ENCODE assay signal across 8 cellular contexts in genomic region chr13:48094781-48095502, GRCh38. TPM values are rescaled to one million over a fixed set of nuclear protein-coding genes. Genes with fewer than 3 reads are reported as not detected.
DNase-seq lines count a peak whose midpoint lies in the region; ATAC-seq and TF ChIP-seq lines count a peak whose summit lies in the region.

A gene with protein sequence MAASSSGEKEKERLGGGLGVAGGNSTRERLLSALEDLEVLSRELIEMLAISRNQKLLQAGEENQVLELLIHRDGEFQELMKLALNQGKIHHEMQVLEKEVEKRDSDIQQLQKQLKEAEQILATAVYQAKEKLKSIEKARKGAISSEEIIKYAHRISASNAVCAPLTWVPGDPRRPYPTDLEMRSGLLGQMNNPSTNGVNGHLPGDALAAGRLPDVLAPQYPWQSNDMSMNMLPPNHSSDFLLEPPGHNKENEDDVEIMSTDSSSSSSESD (minus strand): TSS chr13:48095104. CDS start chr13:48095078, 26 bp downstream.

- H3K9me3 Mint-ChIP-seq in activated naive CD8-positive, alpha-beta T cell treated with anti-CD3 and anti-CD28 coated beads, Interleukin-2, amount 50 U/mL, for 24 hours = no peaks in the 10 kb centered on the region

- peak; percentile 71 to 89 for TF ChIP-seq POLR2A in tibial nerve (IDR thresholded peaks at IDR 0.05)

- peak within 1 kb of the TSS; percentile 96 for H3K4me2 ChIP-seq in parathyroid adenoma (ENCODE audit: low read length)

- peaks cover 4% of the 10 kb centered on the region for H3K27me3 Mint-ChIP-seq in activated naive CD8-positive, alpha-beta T cell treated with anti-CD3 and anti-CD28 coated beads, Interleukin-2, amount 50 U/mL, for 24 hours

- H3K27ac ChIP-seq in cardiac muscle cell (peak within 1 kb of the TSS; percentile 94), parathyroid adenoma (peak within 1 kb of the TSS; percentile 69), tibial nerve (peak within 1 kb of the TSS; percentile 88 to 93 (median 91))

- H3K27me3 ChIP-seq in cardiac muscle cell (no peaks in the 10 kb centered on the region), parathyroid adenoma (ENCODE audit: control insufficient read depth, insufficient read depth, low read length) (no peaks in the 10 kb centered on the region), tibial nerve (no peaks in the 10 kb centered on the region)

- 10 to 14% methylated on average over 38 to 54 of the region's 54 CpGs for WGBS in tibial nerve, 2 donors

- H3K79me2 ChIP-seq in parathyroid adenoma = peaks cover 21% of the 10 kb centered on the region

- H3K36me3 ChIP-seq in cardiac muscle cell = no peaks in the 10 kb centered on the region
- H3K36me3 ChIP-seq in parathyroid adenoma (ENCODE audit: control insufficient read depth, insufficient read depth, low read length) = no peaks in the 10 kb centered on the region
- no peaks in the 10 kb centered on the region for H3K36me3 ChIP-seq in tibial nerve

- peak; percentile 95 to 99 for TF ChIP-seq EP300 in tibial nerve (IDR thresholded peaks at IDR 0.05)

- peaks cover 11% of the 10 kb centered on the region for H3K36me3 Mint-ChIP-seq in activated naive CD8-positive, alpha-beta T cell treated with anti-CD3 and anti-CD28 coated beads, Interleukin-2, amount 50 U/mL, for 24 hours (ENCODE audit: low read depth)

- peak; percentile 95 for ATAC-seq in HG02763 (IDR thresholded peaks at IDR 0.05; ENCODE audit: unreplicated experiment)
- ATAC-seq in activated naive CD8-positive, alpha-beta T cell treated with anti-CD3 and anti-CD28 coated beads, Interleukin-2, amount 50 U/mL, for 24 hours = peak; percentile 91

- peak within 1 kb of the TSS; percentile 95 for H3K4me3 Mint-ChIP-seq in activated naive CD8-positive, alpha-beta T cell treated with anti-CD3 and anti-CD28 coated beads, Interleukin-2, amount 50 U/mL, for 24 hours

- peak within 1 kb of the TSS; percentile 94 for H3K4me3 ChIP-seq in cardiac muscle cell
- H3K4me3 ChIP-seq in parathyroid adenoma (ENCODE audit: low read depth, low read length) = peak within 1 kb of the TSS; percentile 94
- H3K4me3 ChIP-seq in tibial nerve = peak within 1 kb of the TSS; percentile 92 to 100 (median 96)

- peak; percentile 99 for TF ChIP-seq CTCF in GM12874 (IDR thresholded peaks at IDR 0.05; ENCODE audit: insufficient read depth, low read depth, low read length)
- peak; percentile 99 for TF ChIP-seq CTCF in cardiac muscle cell (IDR thresholded peaks at IDR 0.05; ENCODE audit: low read depth, low read length)
- TF ChIP-seq CTCF in parathyroid adenoma (IDR thresholded peaks at IDR 0.05) = peak; percentile 97
- TF ChIP-seq CTCF in tibial nerve (IDR thresholded peaks at IDR 0.05) = peak; percentile 98 to 100 (median 99)

- H2AFZ ChIP-seq in parathyroid adenoma = peak within 1 kb of the TSS; percentile 70

- H3K4me1 Mint-ChIP-seq in activated naive CD8-positive, alpha-beta T cell treated with anti-CD3 and anti-CD28 coated beads, Interleukin-2, amount 50 U/mL, for 24 hours = peaks cover 45% of the 10 kb centered on the region

- DNase-seq in NCI-H1417 (lab: John Stamatoyannopoulos, UW) (peak; percentile 87 to 95 (median 94)), SW 1271 (lab: John Stamatoyannopoulos, UW) (peak; percentile 77 to 90), cardiac muscle cell (ENCODE audit: low read depth in 1 of 2, low spot score in 1 of 2) (peak; percentile 93 to 96), tibial nerve (ENCODE audit: low spot score in 2 of 2) (peak; percentile 94 to 96)
- DNase-seq in activated naive CD8-positive, alpha-beta T cell treated with anti-CD3 and anti-CD28 coated beads, Interleukin-2, amount 50 U/mL, for 24 hours = peak; percentile 99

- H3K4me1 ChIP-seq in cardiac muscle cell (ENCODE audit: low read depth) (peaks cover 8% of the 10 kb centered on the region), parathyroid adenoma (no peaks in the 10 kb centered on the region), tibial nerve (peaks cover 0 to 44% (median 16%) of the 10 kb centered on the region in 4 donors)

- peak within 1 kb of the TSS; percentile 76 for H3K9ac ChIP-seq in parathyroid adenoma

- H3K9me3 ChIP-seq in cardiac muscle cell (ENCODE audit: low read depth) = no peaks in the 10 kb centered on the region
- no peaks in the 10 kb centered on the region for H3K9me3 ChIP-seq in parathyroid adenoma (ENCODE audit: control insufficient read depth, low read length)
- no peaks in the 10 kb centered on the region for H3K9me3 ChIP-seq in tibial nerve

- H3K27ac Mint-ChIP-seq in activated naive CD8-positive, alpha-beta T cell treated with anti-CD3 and anti-CD28 coated beads, Interleukin-2, amount 50 U/mL, for 24 hours = peak within 1 kb of the TSS; percentile 96

RNA-seq across cellular contexts. Expression of the gene that starts here (rescaled TPM):
- total RNA-seq in cardiac muscle cell = 22.4 and 24.0 TPM in 2 replicates
- 77.3 and 80.5 TPM in 2 replicates for polyA plus RNA-seq in cardiac muscle cell
- total RNA-seq in tibial nerve = 10 to 100 TPM; 27.0 to 41.0 (median 31.4) TPM

Comparison
In these comparisons a context has a peak if more than half of its experiments do, and no peak if none do; other contexts are left out.
1. Peak in every context shown above with its lines: DNase-seq, ATAC-seq, H3K4me3 ChIP-seq and H3K27ac ChIP-seq.